In the genomic region with DNA sequence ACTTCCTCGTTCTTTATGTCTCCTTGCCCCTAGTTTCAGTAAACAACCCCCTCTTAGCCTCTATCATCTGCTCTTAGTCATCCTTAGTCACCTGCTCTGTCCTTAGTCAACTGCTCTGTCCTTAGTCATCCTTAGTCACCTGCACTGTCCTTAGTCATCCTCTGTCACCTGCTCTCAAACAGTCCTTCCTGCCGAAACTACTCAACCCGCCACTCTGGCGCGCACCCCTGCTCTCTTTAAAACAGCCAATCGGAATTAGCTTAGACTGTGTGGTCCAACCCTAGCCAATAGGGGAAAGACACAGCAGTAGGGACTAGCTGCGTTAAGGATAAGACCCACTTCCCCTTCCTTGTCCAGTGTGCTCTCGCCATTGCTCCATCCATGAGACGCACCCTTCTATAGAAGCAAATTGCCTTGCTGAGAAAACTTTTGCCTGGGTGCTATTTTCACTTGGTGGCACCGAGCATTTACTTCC, we compare ENCODE assay signal across 10 cellular contexts.
A peak's percentile ranks its signal among the peaks of the same experiment; 100 is the strongest.
DNase-seq lines count a peak whose midpoint lies in the region; ATAC-seq and TF ChIP-seq lines count a peak whose summit lies in the region.
"Had no signal": no experiment of that assay in that cellular context is flagged by ENCODE, and none has a peak within 500 bp of the region (broad histone marks: within the 10 kb centered on the region; RNA-seq: fewer than 3 reads in every experiment).

No MANE protein-coding gene starts in this region.

- H3K9me3 Mint-ChIP-seq in activated B cell treated with CpG ODN at 0.5 μM for 24 hours: peaks cover 10% of the 10 kb centered on the region
- peaks cover 6% of the 10 kb centered on the region for H3K9me3 Mint-ChIP-seq in central memory CD8-positive, alpha-beta T cell

- H3K4me3 ChIP-seq in thyroid gland (replicated peaks in 1 of 3): no peak overlapping the region
- H3K4me3 ChIP-seq: adrenal gland had no signal

- POLR2A ChIA-PET in activated B cell treated with CpG ODN at 0.5 μM for 24 hours (lab: Charles Lee): interaction anchor here (0.8 to 3.2 kb wide), 7 partner anchors 52 to 114 kb away, joined by 3 to 9 read pairs (median 4); no protein-coding TSS in a partner anchor

- TF ChIP-seq POLR2A in thyroid gland (IDR thresholded peaks at IDR 0.05): no peak

- no peaks in the 10 kb centered on the region for H3K27me3 Mint-ChIP-seq in activated B cell treated with CpG ODN at 0.5 μM for 24 hours
- H3K27me3 Mint-ChIP-seq in central memory CD8-positive, alpha-beta T cell: no peaks in the 10 kb centered on the region
- H3K27me3 Mint-ChIP-seq: progenitor cell of endocrine pancreas had no signal

- no peak overlapping the region for H3K4me3 Mint-ChIP-seq in activated B cell treated with CpG ODN at 0.5 μM for 24 hours
- H3K4me3 Mint-ChIP-seq in central memory CD8-positive, alpha-beta T cell: no peak overlapping the region

- no peaks in the 10 kb centered on the region for H3K36me3 ChIP-seq in thyroid gland
- H3K36me3 ChIP-seq: adrenal gland had no signal

- H3K27ac Mint-ChIP-seq in activated B cell treated with CpG ODN at 0.5 μM for 24 hours: peak overlapping the region; percentile 82
- peak overlapping the region; percentile 1 for H3K27ac Mint-ChIP-seq in central memory CD8-positive, alpha-beta T cell (ENCODE audit: low read depth)
- H3K27ac Mint-ChIP-seq: progenitor cell of endocrine pancreas had no signal

- H3K9me3 ChIP-seq in thyroid gland: no peaks in the 10 kb centered on the region
- H3K9me3 ChIP-seq: adrenal gland had no signal

- H3K4me1 Mint-ChIP-seq in activated B cell treated with CpG ODN at 0.5 μM for 24 hours: peaks cover 35% of the 10 kb centered on the region
- peaks cover 7% of the 10 kb centered on the region for H3K4me1 Mint-ChIP-seq in central memory CD8-positive, alpha-beta T cell

- intact Hi-C loops in activated B cell treated with CpG ODN at 0.5 μM for 24 hours (cut with micrococcal nuclease): no loop called here
- intact Hi-C loops in thyroid gland (cut with DNase I): no loop called here

- H3K36me3 Mint-ChIP-seq in activated B cell treated with CpG ODN at 0.5 μM for 24 hours (ENCODE audit: low read depth): peaks cover 53% of the 10 kb centered on the region
- H3K36me3 Mint-ChIP-seq in central memory CD8-positive, alpha-beta T cell (ENCODE audit: insufficient read depth): no peaks in the 10 kb centered on the region

- peak; percentile 35 for DNase-seq in HK-2 (ENCODE audit: unreplicated experiment)
- no peak for DNase-seq in activated B cell treated with CpG ODN at 0.5 μM for 24 hours
- no peak for DNase-seq in central memory CD8-positive, alpha-beta T cell (ENCODE audit: low spot score in 2 of 2)
- DNase-seq in stimulated activated CD4-positive, alpha-beta T cell treated with anti-CD3 and anti-CD28 coated beads, Interleukin-4, amount 100 ng/mL, for 4 hours: peak; percentile 46 to 76
- DNase-seq in thyroid gland: no peak
- no peak for DNase-seq in NK-92 (lab: John Stamatoyannopoulos, UW; ENCODE audit: unreplicated experiment)
- no peak for DNase-seq in GM13976 (ENCODE audit: low spot score)
- DNase-seq: adrenal gland, DMS79 treated with DMSO at 0.1 percent for 48 hours had no signal

- TF ChIP-seq CTCF in activated B cell treated with CpG ODN at 0.5 μM for 24 hours (IDR thresholded peaks at IDR 0.05) (no peak), thyroid gland (IDR thresholded peaks at IDR 0.05) (no peak), GM13976 (IDR thresholded peaks at IDR 0.05; ENCODE audit: borderline replicate concordance, control extremely low read depth, extremely low read depth, insufficient read depth, missing control alignments) (no peak)

- WGBS in thyroid gland, 2 donors: 92 to 98% methylated on average over 10 of the region's 10 CpGs

- peak; percentile 22 for ATAC-seq in activated B cell treated with CpG ODN at 0.5 μM for 24 hours (ENCODE audit: low read depth)
- no peak for ATAC-seq in central memory CD8-positive, alpha-beta T cell (replicated peaks; ENCODE audit: extremely low read depth, poor library complexity, severe bottlenecking)

- H3K27ac ChIP-seq in thyroid gland: no peak overlapping the region
- H3K27ac ChIP-seq: adrenal gland had no signal

- in situ Hi-C loops in GM13976 (cut with MboI; ENCODE audit: low sequenced_read_pairs, unreplicated experiment): no loop called here

- CTCF ChIA-PET in activated B cell treated with CpG ODN at 0.5 μM for 24 hours (lab: Charles Lee): interaction anchor here (0.8 to 1.4 kb wide), 2 partner anchors 17 to 62 kb away, joined by 3 to 4 read pairs; no protein-coding TSS in a partner anchor

- H3K27me3 ChIP-seq in thyroid gland: no peaks in the 10 kb centered on the region
- H3K27me3 ChIP-seq: adrenal gland had no signal

- H3K4me1 ChIP-seq in thyroid gland: peaks cover 10 to 25% of the 10 kb centered on the region in 2 donors

Comparison
In these comparisons a context has a peak if more than half of its experiments do, and no peak if none do; other contexts are left out.
1. DNase-seq: peak in HK-2 (single experiment) and stimulated activated CD4-positive, alpha-beta T cell treated with anti-CD3 and anti-CD28 coated beads, Interleukin-4, amount 100 ng/mL, for 4 hours (2 of 2); none in activated B cell treated with CpG ODN at 0.5 μM for 24 hours (single experiment), central memory CD8-positive, alpha-beta T cell (0 of 2), thyroid gland (0 of 2), NK-92 (single experiment) and GM13976 (single experiment).